ENCODE assay signal across 21 cellular contexts in genomic region chr4:136861081-136861480, GRCh38.
"Had no signal": no experiment of that assay in that cellular context is flagged by ENCODE, and none has a peak within 500 bp of the region (broad histone marks: within the 10 kb centered on the region; RNA-seq: fewer than 3 reads in every experiment).

No MANE protein-coding gene starts in this region.

- H3K4me3 Mint-ChIP-seq: activated CD4-positive, alpha-beta memory T cell treated with anti-CD3 and anti-CD28 coated beads for 36 hours; activated CD4-positive, alpha-beta T cell treated with anti-CD3 and anti-CD28 coated beads for 36 hours; activated CD8-positive, alpha-beta memory T cell treated with anti-CD3 and anti-CD28 coated beads, Interleukin-2, amount 10 ng/mL, durations not matched to agents 7 days and 5 days; activated naive CD4-positive, alpha-beta T cell treated with anti-CD3 and anti-CD28 coated beads for 36 hours; central memory CD8-positive, alpha-beta T cell; memory B cell; natural killer cell; stimulated activated memory B cell treated with anti-CD40 and anti-IgM and Interleukin-4, amounts not matched to agents 10 μg/mL and 1 μg/mL and 100 μg/mL, for 72 hours; T-helper 17 cell had no signal

- H3K36me3 Mint-ChIP-seq: activated CD4-positive, alpha-beta memory T cell treated with anti-CD3 and anti-CD28 coated beads for 36 hours; activated CD8-positive, alpha-beta memory T cell treated with anti-CD3 and anti-CD28 coated beads, Interleukin-2, amount 10 ng/mL, durations not matched to agents 7 days and 5 days; memory B cell; natural killer cell; stimulated activated memory B cell treated with anti-CD40 and anti-IgM and Interleukin-4, amounts not matched to agents 10 μg/mL and 1 μg/mL and 100 μg/mL, for 72 hours had no signal

- H3K9me3 ChIP-seq: body of pancreas, thyroid gland had no signal

- H3K4me1 ChIP-seq: thyroid gland had no signal

- H3K4me1 Mint-ChIP-seq: activated CD4-positive, alpha-beta T cell treated with anti-CD3 and anti-CD28 coated beads for 36 hours; activated CD8-positive, alpha-beta memory T cell treated with anti-CD3 and anti-CD28 coated beads, Interleukin-2, amount 10 ng/mL, durations not matched to agents 7 days and 5 days; central memory CD8-positive, alpha-beta T cell; memory B cell; natural killer cell; stimulated activated memory B cell treated with anti-CD40 and anti-IgM and Interleukin-4, amounts not matched to agents 10 μg/mL and 1 μg/mL and 100 μg/mL, for 72 hours; T-helper 17 cell had no signal

- H3K27me3 ChIP-seq: body of pancreas, thyroid gland had no signal

- H3K36me3 ChIP-seq: thyroid gland had no signal

- H3K9me3 Mint-ChIP-seq: activated CD4-positive, alpha-beta memory T cell treated with anti-CD3 and anti-CD28 coated beads for 36 hours; activated naive CD4-positive, alpha-beta T cell treated with anti-CD3 and anti-CD28 coated beads for 36 hours; activated T-helper 2 cell treated with anti-CD3 and anti-CD28 coated beads, Interferon-gamma antibody, Interleukin-2, Interleukin-4, amounts not matched to agents 10 μg/mL and 5 μg/mL and 100 μg/mL, durations not matched to agents 14 hours and 24 hours and 36 hours; central memory CD8-positive, alpha-beta T cell; memory B cell; natural killer cell; stimulated activated memory B cell treated with anti-CD40 and anti-IgM and Interleukin-4, amounts not matched to agents 10 μg/mL and 1 μg/mL and 100 μg/mL, for 72 hours had no signal

- H3K4me3 ChIP-seq: body of pancreas, thyroid gland had no signal

- ATAC-seq: activated CD4-positive, alpha-beta T cell treated with anti-CD3 and anti-CD28 coated beads for 36 hours; activated CD8-positive, alpha-beta memory T cell treated with anti-CD3 and anti-CD28 coated beads, Interleukin-2, amount 10 ng/mL, durations not matched to agents 7 days and 5 days; body of pancreas; left ventricle myocardium superior; natural killer cell; stimulated activated memory B cell treated with anti-CD40 and anti-IgM and Interleukin-4, amounts not matched to agents 10 μg/mL and 1 μg/mL and 100 μg/mL, for 72 hours; T-helper 17 cell had no signal

- H3K27ac Mint-ChIP-seq: activated CD4-positive, alpha-beta memory T cell treated with anti-CD3 and anti-CD28 coated beads for 36 hours; activated CD4-positive, alpha-beta T cell treated with anti-CD3 and anti-CD28 coated beads for 36 hours; activated CD8-positive, alpha-beta memory T cell treated with anti-CD3 and anti-CD28 coated beads, Interleukin-2, amount 10 ng/mL, durations not matched to agents 7 days and 5 days; activated naive CD4-positive, alpha-beta T cell treated with anti-CD3 and anti-CD28 coated beads for 36 hours; activated T-helper 2 cell treated with anti-CD3 and anti-CD28 coated beads, Interferon-gamma antibody, Interleukin-2, Interleukin-4, amounts not matched to agents 10 μg/mL and 5 μg/mL and 100 μg/mL, durations not matched to agents 14 hours and 24 hours and 36 hours; memory B cell; natural killer cell; stimulated activated memory B cell treated with anti-CD40 and anti-IgM and Interleukin-4, amounts not matched to agents 10 μg/mL and 1 μg/mL and 100 μg/mL, for 72 hours; T-helper 17 cell had no signal

- H3K27me3 Mint-ChIP-seq: activated CD4-positive, alpha-beta memory T cell treated with anti-CD3 and anti-CD28 coated beads for 36 hours; activated CD4-positive, alpha-beta T cell treated with anti-CD3 and anti-CD28 coated beads for 36 hours; activated CD8-positive, alpha-beta memory T cell treated with anti-CD3 and anti-CD28 coated beads, Interleukin-2, amount 10 ng/mL, durations not matched to agents 7 days and 5 days; central memory CD8-positive, alpha-beta T cell; memory B cell; stimulated activated memory B cell treated with anti-CD40 and anti-IgM and Interleukin-4, amounts not matched to agents 10 μg/mL and 1 μg/mL and 100 μg/mL, for 72 hours; T-helper 17 cell had no signal

- DNase-seq: activated CD4-positive, alpha-beta memory T cell treated with anti-CD3 and anti-CD28 coated beads for 36 hours; activated CD4-positive, alpha-beta T cell treated with anti-CD3 and anti-CD28 coated beads for 36 hours; activated CD8-positive, alpha-beta memory T cell treated with anti-CD3 and anti-CD28 coated beads, Interleukin-2, amount 10 ng/mL, durations not matched to agents 7 days and 5 days; activated naive CD4-positive, alpha-beta T cell treated with anti-CD3 and anti-CD28 coated beads for 36 hours; activated T-cell treated with anti-CD3 and anti-CD28 coated beads, Interleukin-2, amount 50 U/mL, for 1 hour; body of pancreas; cortex of kidney; effector memory CD4-positive, alpha-beta T cell; hypothalamus; kidney; left ventricle myocardium superior; natural killer cell; retina; stimulated activated CD4-positive, alpha-beta T cell treated with anti-CD3 and anti-CD28 coated beads, Interleukin-2, amount 100 ng/mL, for 48 hours; T-helper 17 cell; thyroid gland had no signal

- H3K27ac ChIP-seq: body of pancreas, epithelial cell of prostate, thyroid gland had no signal
